In genomic region chr3:177816667-177817208, GRCh38 we compare ENCODE assay signal across 11 cellular contexts.
DNase-seq lines count a peak whose midpoint lies in the region; ATAC-seq and TF ChIP-seq lines count a peak whose summit lies in the region.
"Had no signal": no experiment of that assay in that cellular context is flagged by ENCODE, and none has a peak within 500 bp of the region (broad histone marks: within the 10 kb centered on the region; RNA-seq: fewer than 3 reads in every experiment).

No MANE protein-coding gene starts in this region.

- peak; percentile 60 for ATAC-seq in Right ventricle myocardium inferior
- peak; percentile 86 for ATAC-seq in left lung

- dilution Hi-C loops in mammary epithelial cell (cut with HindIII; ENCODE audit: low sequenced_read_pairs), result loop anchor here (10.0 kb wide), 1 partner anchor 342 kb away; no protein-coding TSS in a partner anchor

- H3K9ac ChIP-seq in mammary epithelial cell (ENCODE audit: insufficient read depth, low read length), result no peak overlapping the region

- H2AFZ ChIP-seq in mammary epithelial cell (ENCODE audit: low read depth, low read length), result peak overlapping the region; percentile 74

- H3K4me3 ChIP-seq in mammary epithelial cell (replicated peaks in 1 of 3; ENCODE audit: insufficient read depth in 1 of 3, low read depth in 2 of 3, low read length in 3 of 3) (no peak overlapping the region), left lung (no peak overlapping the region)

- H3K9me3 ChIP-seq in mammary epithelial cell (replicated peaks; ENCODE audit: insufficient read depth, low read length) (no peaks in the 10 kb centered on the region), left lung (no peaks in the 10 kb centered on the region)

- H3K79me2 ChIP-seq in mammary epithelial cell (ENCODE audit: insufficient read depth, low read length), result no peaks in the 10 kb centered on the region

- BruUV-seq in mammary epithelial cell (replicated peaks; lab: Mats Ljungman, UMichigan), result TSS peak; percentile 86

- intact Hi-C loops in Right ventricle myocardium inferior (cut with DNase I) (loop anchor here (5.0 to 10.0 kb wide), 3 partner anchors 462 to 619 kb away; partner anchors contain the start of gene TBL1XR1), cardiac septum (cut with DNase I) (loop anchor here (5.0 kb wide), 1 partner anchor 116 kb away; no protein-coding TSS in a partner anchor), mammary epithelial cell (cut with micrococcal nuclease) (no loop called here), left lung (cut with DNase I) (no loop called here)

- TF ChIP-seq CTCF in mammary epithelial cell (conservative IDR thresholded peaks at IDR 0.05 in 1 of 2, IDR thresholded peaks at IDR 0.05 in 1 of 2; ENCODE audit: extremely low read depth in 1 of 2, insufficient read depth in 1 of 2, low read depth in 1 of 2, low read length in 2 of 2) (peak in 1 of 2 donors; percentile 39), left lung (IDR thresholded peaks at IDR 0.05) (no peak)

- 2% methylated on average over 5 of the region's 6 CpGs for WGBS in mammary epithelial cell (ENCODE audit: low coverage, missing lambda C conversion rate)

- no peaks in the 10 kb centered on the region for H3K27me3 ChIP-seq in mammary epithelial cell (ENCODE audit: insufficient read depth, low read length)
- no peaks in the 10 kb centered on the region for H3K27me3 ChIP-seq in left lung

- H3K27ac ChIP-seq in mammary epithelial cell (ENCODE audit: insufficient read depth, low read depth, low read length) (peak overlapping the region; percentile 55), left lung (peak overlapping the region; percentile 49 to 66)

- H3K36me3 ChIP-seq in mammary epithelial cell (ENCODE audit: insufficient read depth, low read length) (no peaks in the 10 kb centered on the region), left lung (no peaks in the 10 kb centered on the region)

- no peak for DNase-seq in Right ventricle myocardium inferior (ENCODE audit: missing footprints)
- no peak for DNase-seq in cardiac septum (ENCODE audit: low spot score)
- peak; percentile 92 for DNase-seq in mammary epithelial cell
- DNase-seq in left lung, result no peak
- DNase-seq in NCI-H345 (lab: John Stamatoyannopoulos, UW), result no peak
- DNase-seq in NCI-H1436 (lab: John Stamatoyannopoulos, UW), result no peak
- DNase-seq in NCI-H1105 treated with DMSO at 0.1 percent for 48 hours (lab: John Stamatoyannopoulos, UW), result no peak
- DNase-seq in nucleus accumbens (lab: John Stamatoyannopoulos, UW), result no peak
- DNase-seq: glutamatergic neuron; NK-92 treated with Interleukin-12 subunit alpha and Interleukin-12 subunit beta, amount 100 ng/mL, for 24 hours; stimulated activated CD4-positive, alpha-beta T cell treated with anti-CD3 and anti-CD28 coated beads, Interleukin-15, amount 100 ng/mL, for 24 hours had no signal

- H3K4me1 ChIP-seq in mammary epithelial cell (ENCODE audit: insufficient read depth, low read length), result peaks cover 24% of the 10 kb centered on the region
- H3K4me1 ChIP-seq in left lung, result peaks cover 0 to 25% of the 10 kb centered on the region in 2 donors

- no peaks in the 10 kb centered on the region for H4K20me1 ChIP-seq in mammary epithelial cell (ENCODE audit: insufficient read depth, low read length)

- CTCF ChIA-PET in mammary epithelial cell (lab: Charles Lee; ENCODE audit: low non-redundant PET), result no interaction called here

- in situ Hi-C loops in mammary epithelial cell (cut with MboI; ENCODE audit: low sequenced_read_pairs in 2 of 2), result no loop called here

- H3K4me2 ChIP-seq in mammary epithelial cell (ENCODE audit: insufficient read depth, low read depth, low read length), result peak overlapping the region; percentile 78

Comparison
In these comparisons a context has a peak if more than half of its experiments do, and no peak if none do; other contexts are left out.
1. intact Hi-C loops: an anchor here in Right ventricle myocardium inferior (5.0 to 10.0 kb wide) and cardiac septum (5.0 kb wide); none called in mammary epithelial cell and left lung.